ENCODE assay signal across 2 cellular contexts in genomic region chr1:156595016-156595415, GRCh38.
TF ChIP-seq lines count a peak whose summit lies in the region.

No MANE protein-coding gene starts in this region.

TF ChIP-seq in HCT116, 20 proteins besides CTCF, POLR2A, EP300 and RAD21 (continued from another document):
- no peak for TF ChIP-seq SP1 (IDR thresholded peaks at IDR 0.05; ENCODE audit: low read depth)
- TF ChIP-seq SRF (IDR thresholded peaks at IDR 0.05; ENCODE audit: low read depth) = no peak
- no peak for TF ChIP-seq CEBPB (IDR thresholded peaks at IDR 0.05; ENCODE audit: low read depth)
- no peak for TF ChIP-seq REST (IDR thresholded peaks at IDR 0.05; ENCODE audit: low read depth)

TF ChIP-seq in neural cell, 6 proteins besides CTCF, POLR2A, EP300 and RAD21 (continued from another document):
- no peak for TF ChIP-seq REST (IDR thresholded peaks at IDR 0.05; ENCODE audit: borderline replicate concordance)
- no peak for TF ChIP-seq MXI1 (conservative IDR thresholded peaks at IDR 0.05; ENCODE audit: poor library complexity, severe bottlenecking)
TF ChIP-seq in neural cell: peak in this region for 0.
